ENCODE assay signal across 14 cellular contexts in the genomic region with DNA sequence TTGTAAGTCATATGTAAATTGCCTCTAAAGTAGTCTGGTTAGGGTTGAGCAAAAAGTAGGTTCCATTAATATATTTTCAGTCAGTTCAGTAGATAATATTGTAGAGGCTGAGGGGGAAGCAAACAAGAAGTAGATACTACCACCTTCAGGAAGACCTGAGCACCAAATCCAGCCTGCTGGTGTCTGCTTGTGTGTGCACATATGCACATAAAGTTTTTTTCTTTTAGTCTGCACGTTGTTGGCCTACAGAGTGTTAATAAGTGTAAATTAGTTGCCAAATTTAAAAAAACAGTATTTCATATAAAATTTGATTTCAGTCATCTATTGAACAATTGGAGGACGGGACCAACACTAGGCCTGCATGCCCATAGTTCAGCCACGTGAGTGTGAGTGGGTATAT.
DNase-seq lines count a peak whose midpoint lies in the region; TF ChIP-seq lines count a peak whose summit lies in the region.
"Had no signal": no experiment of that assay in that cellular context is flagged by ENCODE, and none has a peak within 500 bp of the region (broad histone marks: within the 10 kb centered on the region; RNA-seq: fewer than 3 reads in every experiment).

No MANE protein-coding gene starts in this region.

- WGBS in thyroid gland, 2 donors, result 86 to 88% methylated on average over 3 of the region's 3 CpGs

- no peak overlapping the region for H3K4me2 ChIP-seq in OCI-LY7 (ENCODE audit: low read length)

- POLR2A ChIA-PET in A673 (lab: Charles Lee; ENCODE audit: low non-redundant PET), result no interaction called here
- POLR2A ChIA-PET in OCI-LY7 (lab: Charles Lee), result no interaction called here

- CTCF ChIA-PET in A673 (lab: Charles Lee), result no interaction called here
- CTCF ChIA-PET in OCI-LY7 (lab: Charles Lee; ENCODE audit: unreplicated experiment), result no interaction called here

- H3K4me1 ChIP-seq in A673 (ENCODE audit: insufficient read depth, low read length, poor library complexity, severe bottlenecking), result no peaks in the 10 kb centered on the region
- peaks cover 7% of the 10 kb centered on the region for H3K4me1 ChIP-seq in OCI-LY7 (ENCODE audit: insufficient read depth, low read length, poor library complexity, severe bottlenecking)
- peaks cover 10 to 15% of the 10 kb centered on the region in 2 donors for H3K4me1 ChIP-seq in thyroid gland
- H3K4me1 ChIP-seq: BE2C had no signal

- in situ Hi-C loops in brain microvascular endothelial cell (cut with HindIII; ENCODE audit: low pct_ligation_motif_present, low sequenced_read_pairs), result no loop called here

- TF ChIP-seq CTCF in A673 (conservative IDR thresholded peaks at IDR 0.05; ENCODE audit: low read depth, low read length) (0 out of 2 replicates have a peak, but pooled peaks have one; percentile 13), OCI-LY7 (conservative IDR thresholded peaks at IDR 0.05; ENCODE audit: low read length) (peak; percentile 44; the same call in 1 of the 2 replicates), brain microvascular endothelial cell (IDR thresholded peaks at IDR 0.05; ENCODE audit: low read depth, low read length, missing control alignments) (peak; percentile 20), thyroid gland (IDR thresholded peaks at IDR 0.05) (no peak)

- H3K36me3 ChIP-seq in A673 (ENCODE audit: insufficient read depth, low read length, poor library complexity, severe bottlenecking), result no peaks in the 10 kb centered on the region
- peaks cover 45% of the 10 kb centered on the region for H3K36me3 ChIP-seq in OCI-LY7 (ENCODE audit: insufficient read depth, low read length)
- no peaks in the 10 kb centered on the region for H3K36me3 ChIP-seq in brain microvascular endothelial cell (replicated peaks)
- H3K36me3 ChIP-seq in thyroid gland, result peaks cover 0 to 3% of the 10 kb centered on the region in 2 donors

- H2AFZ ChIP-seq in OCI-LY7 (ENCODE audit: low read length), result no peak overlapping the region

- BruUV-seq in A673 (replicated peaks; lab: Mats Ljungman, UMichigan) (no TSS peak), OCI-LY7 (replicated peaks; lab: Mats Ljungman, UMichigan) (no TSS peak)

- intact Hi-C loops in A673 (cut with micrococcal nuclease; ENCODE audit: unreplicated experiment), result loop anchor here (5.0 kb wide), 2 partner anchors 331 to 971 kb away; no protein-coding TSS in a partner anchor
- intact Hi-C loops in OCI-LY7 (cut with micrococcal nuclease; ENCODE audit: unreplicated experiment), result no loop called here
- intact Hi-C loops in thyroid gland (cut with DNase I), result loop anchor here (5.0 kb wide), 2 partner anchors 81 to 426 kb away; no protein-coding TSS in a partner anchor

- H3K9me3 ChIP-seq in A673 (ENCODE audit: low read depth, low read length, poor library complexity, severe bottlenecking) (no peaks in the 10 kb centered on the region), OCI-LY7 (ENCODE audit: low read length) (no peaks in the 10 kb centered on the region), thyroid gland (no peaks in the 10 kb centered on the region)
- H3K9me3 ChIP-seq: BE2C had no signal

- no peaks in the 10 kb centered on the region for H3K9me2 ChIP-seq in OCI-LY7 (ENCODE audit: insufficient read depth, low read length)

- H3K27ac ChIP-seq in A673 (ENCODE audit: low read depth, low read length, poor library complexity, severe bottlenecking) (no peak overlapping the region), OCI-LY7 (ENCODE audit: low read depth, low read length, poor library complexity, severe bottlenecking) (no peak overlapping the region), brain microvascular endothelial cell (no peak overlapping the region), thyroid gland (peak overlapping the region in 2 of 3 donors; percentile 35 to 67)

- H3K4me3 ChIP-seq in A673 (ENCODE audit: low read depth, low read length, poor library complexity, severe bottlenecking) (no peak overlapping the region), OCI-LY7 (ENCODE audit: low read depth, low read length, poor library complexity, severe bottlenecking) (no peak overlapping the region), brain microvascular endothelial cell (ENCODE audit: low read depth, low read length) (no peak overlapping the region), thyroid gland (replicated peaks in 1 of 3) (no peak overlapping the region)

- TF ChIP-seq POLR2A in thyroid gland (IDR thresholded peaks at IDR 0.05), result no peak

- no peak for DNase-seq in A673 (ENCODE audit: low spot score)
- DNase-seq in OCI-LY7 (ENCODE audit: low spot score), result no peak
- DNase-seq in brain microvascular endothelial cell, result no peak
- DNase-seq in thyroid gland, result no peak
- no peak for DNase-seq in mesenteric fat pad (ENCODE audit: low spot score)
- DNase-seq in stimulated activated CD4-positive, alpha-beta T cell treated with anti-CD3 and anti-CD28 coated beads, Interleukin-2, amount 100 ng/mL, for 48 hours, result no peak
- DNase-seq in SHP77 treated with DMSO at 0.1 percent for 48 hours (lab: John Stamatoyannopoulos, UW), result no peak
- DNase-seq: BE2C; CD8-positive, alpha-beta T cell; COR-L47; DMS153; EL; HCEC 1CT; HFFc6 had no signal

- H3K79me2 ChIP-seq in OCI-LY7 (ENCODE audit: insufficient read depth, low read depth, low read length), result no peaks in the 10 kb centered on the region

- H4K20me1 ChIP-seq in OCI-LY7 (ENCODE audit: insufficient read depth, low read length), result no peaks in the 10 kb centered on the region

- no peaks in the 10 kb centered on the region for H3K27me3 ChIP-seq in A673 (replicated peaks; ENCODE audit: insufficient read depth, low read depth, low read length, poor library complexity)
- no peaks in the 10 kb centered on the region for H3K27me3 ChIP-seq in brain microvascular endothelial cell (replicated peaks)
- no peaks in the 10 kb centered on the region for H3K27me3 ChIP-seq in thyroid gland
- H3K27me3 ChIP-seq: BE2C had no signal

Comparison
In these comparisons a context has a peak if more than half of its experiments do, and no peak if none do; other contexts are left out.
1. H3K27ac ChIP-seq: peak in thyroid gland (2 of 3); none in A673 (single experiment), OCI-LY7 (single experiment) and brain microvascular endothelial cell (single experiment).
2. CTCF ChIP-seq: peak in A673 (single experiment), OCI-LY7 (single experiment) and brain microvascular endothelial cell (single experiment); none in thyroid gland (0 of 6).